In genomic region chr13:41232715-41233114, GRCh38 we compare ENCODE assay signal across 18 cellular contexts. TPM values are rescaled to one million over a fixed set of nuclear protein-coding genes. Genes with fewer than 3 reads are reported as not detected.
DNase-seq lines count a peak whose midpoint lies in the region; ATAC-seq, FAIRE-seq and TF ChIP-seq lines count a peak whose summit lies in the region.
"Had no signal": no experiment of that assay in that cellular context is flagged by ENCODE, and none has a peak within 500 bp of the region (broad histone marks: within the 10 kb centered on the region; RNA-seq: fewer than 3 reads in every experiment).

No MANE protein-coding gene starts in this region.

- peak; percentile 44 for FAIRE-seq in GM18507 (lab: Jason Lieb, UNC)
- FAIRE-seq: A549 had no signal

- H3K27ac Mint-ChIP-seq in activated T-helper 17 cell treated with anti-CD3 and anti-CD28 coated beads, Interleukin-2, amount 50 U/mL, for 72 hours: peak overlapping the region; percentile 30
- H3K27ac Mint-ChIP-seq in glutamatergic neuron (ENCODE audit: unreplicated experiment): no peak overlapping the region

- H3K4me1 ChIP-seq in BLaER1 (peaks cover 22% of the 10 kb centered on the region), right cardiac atrium (ENCODE audit: control insufficient read depth, insufficient read depth, low read length) (no peaks in the 10 kb centered on the region)
- H3K4me1 ChIP-seq: A549, Caco-2 had no signal

- H4K20me1 ChIP-seq in BLaER1: no peaks in the 10 kb centered on the region

- WGBS in right cardiac atrium: 83% methylated on average over 1 of the region's 1 CpG

- no peaks in the 10 kb centered on the region for H3K4me1 Mint-ChIP-seq in activated T-helper 17 cell treated with anti-CD3 and anti-CD28 coated beads, Interleukin-2, amount 50 U/mL, for 72 hours
- H3K4me1 Mint-ChIP-seq in glutamatergic neuron (ENCODE audit: low read depth, unreplicated experiment): peaks cover 4% of the 10 kb centered on the region

- no peak for TF ChIP-seq CTCF in glutamatergic neuron (IDR thresholded peaks at IDR 0.05; ENCODE audit: partially characterized antibody, unreplicated experiment)

- ATAC-seq in activated T-helper 17 cell treated with anti-CD3 and anti-CD28 coated beads, Interleukin-2, amount 50 U/mL, for 72 hours (replicated peaks): no peak
- no peak for ATAC-seq in HG02610 (IDR thresholded peaks at IDR 0.05; ENCODE audit: unreplicated experiment)
- no peak for ATAC-seq in right cardiac atrium
- ATAC-seq: A549, PC-3 had no signal

- peaks cover 60% of the 10 kb centered on the region for H3K36me3 ChIP-seq in BLaER1

- H3K36me3 Mint-ChIP-seq in activated T-helper 17 cell treated with anti-CD3 and anti-CD28 coated beads, Interleukin-2, amount 50 U/mL, for 72 hours (ENCODE audit: low read depth): peaks cover 81% of the 10 kb centered on the region
- no peaks in the 10 kb centered on the region for H3K36me3 Mint-ChIP-seq in glutamatergic neuron (ENCODE audit: unreplicated experiment)

- H3K27me3 ChIP-seq in BLaER1 (no peaks in the 10 kb centered on the region), right cardiac atrium (ENCODE audit: control insufficient read depth, insufficient read depth) (no peaks in the 10 kb centered on the region)

- H3K9ac ChIP-seq in BLaER1: no peak overlapping the region

- H3K4me3 Mint-ChIP-seq in activated T-helper 17 cell treated with anti-CD3 and anti-CD28 coated beads, Interleukin-2, amount 50 U/mL, for 72 hours: no peak overlapping the region
- H3K4me3 Mint-ChIP-seq in glutamatergic neuron (ENCODE audit: unreplicated experiment): no peak overlapping the region

- DNase-seq in GM18507 (ENCODE audit: extremely low spot score, insufficient read length, low read depth): no peak
- DNase-seq in glutamatergic neuron: peak; percentile 19
- DNase-seq in NCI-H1092 (lab: John Stamatoyannopoulos, UW): no peak
- DNase-seq in right cardiac atrium: no peak
- DNase-seq in stimulated activated CD8-positive, alpha-beta memory T cell treated with anti-CD3 and anti-CD28 coated beads, Interleukin-4, amount 100 ng/mL, for 48 hours: no peak
- DNase-seq: Caco-2, DMS79, NCI-H1105 treated with DMSO at 0.1 percent for 48 hours, NCI-H187 treated with DMSO at 0.1 percent for 48 hours, NCI-H2171, NCI-H446 treated with DMSO at 0.1 percent for 48 hours, NCI-H774, PC-3 had no signal

- H3K27ac ChIP-seq in BLaER1: no peak overlapping the region
- no peak overlapping the region for H3K27ac ChIP-seq in right cardiac atrium (ENCODE audit: low read length)
- H3K27ac ChIP-seq: A549, RWPE1 had no signal

- H3K9me3 Mint-ChIP-seq in activated T-helper 17 cell treated with anti-CD3 and anti-CD28 coated beads, Interleukin-2, amount 50 U/mL, for 72 hours: no peaks in the 10 kb centered on the region
- no peaks in the 10 kb centered on the region for H3K9me3 Mint-ChIP-seq in glutamatergic neuron (ENCODE audit: unreplicated experiment)

- peak overlapping the region; percentile 46 for H3K4me2 ChIP-seq in BLaER1
- H3K4me2 ChIP-seq: A549 had no signal

- no peaks in the 10 kb centered on the region for H3K27me3 Mint-ChIP-seq in activated T-helper 17 cell treated with anti-CD3 and anti-CD28 coated beads, Interleukin-2, amount 50 U/mL, for 72 hours
- no peaks in the 10 kb centered on the region for H3K27me3 Mint-ChIP-seq in glutamatergic neuron (ENCODE audit: unreplicated experiment)

- no peaks in the 10 kb centered on the region for H3K9me3 ChIP-seq in BLaER1
- no peaks in the 10 kb centered on the region for H3K9me3 ChIP-seq in right cardiac atrium (ENCODE audit: control insufficient read depth, low read length)
- H3K9me3 ChIP-seq: A549, Caco-2 had no signal

- H3K4me3 ChIP-seq in BLaER1 (no peak overlapping the region), right cardiac atrium (ENCODE audit: low read length) (no peak overlapping the region)
- H3K4me3 ChIP-seq: A549 had no signal

- intact Hi-C loops in right cardiac atrium (cut with DNase I): no loop called here

RNA-seq across cellular contexts. Expression of gene MTRF1, which starts 30.7 kb away (rescaled TPM):
- 10 to 100 TPM; 32.5 to 39.4 TPM for total RNA-seq in activated T-helper 17 cell treated with anti-CD3 and anti-CD28 coated beads, Interleukin-2, amount 50 U/mL, for 72 hours
- 15.2 TPM for total RNA-seq in glutamatergic neuron (ENCODE audit: unreplicated experiment)
- total RNA-seq in right cardiac atrium: 10 to 100 TPM; 11.0 to 14.3 (median 12.3) TPM
- 12.6 TPM for polyA plus RNA-seq in right cardiac atrium

RNA-seq across cellular contexts. Expression of gene KBTBD7, which starts 38.3 kb away (rescaled TPM):
- 1 to 10 TPM; 4.7 to 5.8 TPM for total RNA-seq in activated T-helper 17 cell treated with anti-CD3 and anti-CD28 coated beads, Interleukin-2, amount 50 U/mL, for 72 hours
- total RNA-seq in glutamatergic neuron (ENCODE audit: unreplicated experiment) (7.2 TPM), right cardiac atrium (1 to 10 TPM; 5.6 to 9.5 (median 8.9) TPM)
- polyA plus RNA-seq in right cardiac atrium: 3.6 TPM
